In genomic region chr11:78202733-78203167, GRCh38 we compare ENCODE assay signal across 1 cellular context.
TF ChIP-seq lines count a peak whose summit lies in the region.

No MANE protein-coding gene starts in this region.

TF ChIP-seq in HepG2, 621 proteins besides CTCF, POLR2A, EP300 and RAD21 (continued from another document and continues in another):
- TF ChIP-seq ZNF687 (CRISPR knock-in tag; IDR thresholded peaks at IDR 0.05) (peak; percentile 15; the same call in 1 of the 2 replicates), RAD51 (IDR thresholded peaks at IDR 0.05; ENCODE audit: borderline replicate concordance) (no peak), ZBTB43 (CRISPR knock-in tag; conservative IDR thresholded peaks at IDR 0.05) (peak; percentile 78; the same call in 1 of the 2 replicates), IKZF5 (CRISPR knock-in tag; IDR thresholded peaks at IDR 0.05) (peak; percentile 92), ZNF317 (CRISPR knock-in tag; IDR thresholded peaks at IDR 0.05) (0 out of 2 replicates have a peak, but pooled peaks have one; percentile 47), MIER2 (CRISPR knock-in tag; IDR thresholded peaks at IDR 0.05) (no peak; the same call in 1 of the 2 replicates), ZNF580 (CRISPR knock-in tag; IDR thresholded peaks at IDR 0.05; ENCODE audit: borderline replicate concordance, low read depth) (peak; percentile 72; the same call in 1 of the 2 replicates), RXRB (CRISPR knock-in tag; IDR thresholded peaks at IDR 0.05; ENCODE audit: borderline replicate concordance) (peak; percentile 82; the same call in 1 of the 2 replicates), HOXA5 (CRISPR knock-in tag; IDR thresholded peaks at IDR 0.05) (peak; percentile 49; the same call in 1 of the 2 replicates), ARID5B (CRISPR knock-in tag; IDR thresholded peaks at IDR 0.05) (peak; percentile 87), DRAP1 (CRISPR knock-in tag; IDR thresholded peaks at IDR 0.05) (peak; percentile 63; the same call in 1 of the 2 replicates), CHD2 (IDR thresholded peaks at IDR 0.05; ENCODE audit: low read depth, low read length) (no peak), ZC3H4 (CRISPR knock-in tag; IDR thresholded peaks at IDR 0.05; ENCODE audit: borderline replicate concordance) (no peak), SAP130 (CRISPR knock-in tag; IDR thresholded peaks at IDR 0.05; ENCODE audit: low read depth) (peak; percentile 87), NR2F2 (IDR thresholded peaks at IDR 0.05; ENCODE audit: borderline replicate concordance, low read depth) (peak; percentile 34; the same call in 1 of the 2 replicates), CEBPB (IDR thresholded peaks at IDR 0.05; ENCODE audit: borderline replicate concordance, low read depth, low read length) (peak; percentile 48; the same call in 1 of the 2 replicates), STAT5B (CRISPR knock-in tag; IDR thresholded peaks at IDR 0.05) (0 out of 2 replicates have a peak, but pooled peaks have one; percentile 25), RFXAP (CRISPR knock-in tag; IDR thresholded peaks at IDR 0.05; ENCODE audit: borderline replicate concordance) (no peak), HMG20A (CRISPR knock-in tag; IDR thresholded peaks at IDR 0.05; ENCODE audit: borderline replicate concordance) (peak; percentile 75; the same call in 1 of the 2 replicates), PBX3 (CRISPR knock-in tag; IDR thresholded peaks at IDR 0.05; ENCODE audit: borderline replicate concordance) (no peak), SATB2 (CRISPR knock-in tag; IDR thresholded peaks at IDR 0.05) (no peak), PHF5A (CRISPR knock-in tag; IDR thresholded peaks at IDR 0.05; ENCODE audit: low read depth, unreplicated experiment) (peak; percentile 59), ZBED4 (CRISPR knock-in tag; IDR thresholded peaks at IDR 0.05; ENCODE audit: borderline replicate concordance) (0 out of 2 replicates have a peak, but pooled peaks have one; percentile 39), MLXIP (CRISPR knock-in tag; IDR thresholded peaks at IDR 0.05; ENCODE audit: borderline replicate concordance) (no peak), UBTF (CRISPR knock-in tag; IDR thresholded peaks at IDR 0.05) (peak; percentile 58; the same call in 1 of the 2 replicates)
